In the genomic region with DNA sequence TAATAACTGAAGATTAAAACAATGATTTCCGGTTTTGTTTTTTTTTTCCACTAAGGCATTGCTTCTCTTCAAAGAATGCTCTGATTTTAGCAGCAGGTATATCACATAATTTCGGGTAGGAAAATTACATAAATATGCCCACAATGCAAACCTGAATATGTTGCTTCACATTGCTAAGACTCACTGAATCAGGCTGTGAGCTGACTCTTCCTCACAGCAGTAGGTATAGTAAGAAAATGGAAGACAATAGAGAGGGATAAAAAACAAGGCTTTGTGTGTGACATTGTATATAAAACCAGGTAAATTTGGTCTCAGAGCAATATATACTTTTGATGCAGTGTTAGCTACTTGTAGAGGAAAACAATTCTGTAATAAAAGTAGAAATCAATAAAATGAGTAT, we compare ENCODE assay signal across 1 cellular context.
TF ChIP-seq lines count a peak whose summit lies in the region.

No MANE protein-coding gene starts in this region.

TF ChIP-seq in GM23338, 12 proteins besides CTCF, POLR2A, EP300 and RAD21 (continued from another document):
- TF ChIP-seq, protein P1, sequence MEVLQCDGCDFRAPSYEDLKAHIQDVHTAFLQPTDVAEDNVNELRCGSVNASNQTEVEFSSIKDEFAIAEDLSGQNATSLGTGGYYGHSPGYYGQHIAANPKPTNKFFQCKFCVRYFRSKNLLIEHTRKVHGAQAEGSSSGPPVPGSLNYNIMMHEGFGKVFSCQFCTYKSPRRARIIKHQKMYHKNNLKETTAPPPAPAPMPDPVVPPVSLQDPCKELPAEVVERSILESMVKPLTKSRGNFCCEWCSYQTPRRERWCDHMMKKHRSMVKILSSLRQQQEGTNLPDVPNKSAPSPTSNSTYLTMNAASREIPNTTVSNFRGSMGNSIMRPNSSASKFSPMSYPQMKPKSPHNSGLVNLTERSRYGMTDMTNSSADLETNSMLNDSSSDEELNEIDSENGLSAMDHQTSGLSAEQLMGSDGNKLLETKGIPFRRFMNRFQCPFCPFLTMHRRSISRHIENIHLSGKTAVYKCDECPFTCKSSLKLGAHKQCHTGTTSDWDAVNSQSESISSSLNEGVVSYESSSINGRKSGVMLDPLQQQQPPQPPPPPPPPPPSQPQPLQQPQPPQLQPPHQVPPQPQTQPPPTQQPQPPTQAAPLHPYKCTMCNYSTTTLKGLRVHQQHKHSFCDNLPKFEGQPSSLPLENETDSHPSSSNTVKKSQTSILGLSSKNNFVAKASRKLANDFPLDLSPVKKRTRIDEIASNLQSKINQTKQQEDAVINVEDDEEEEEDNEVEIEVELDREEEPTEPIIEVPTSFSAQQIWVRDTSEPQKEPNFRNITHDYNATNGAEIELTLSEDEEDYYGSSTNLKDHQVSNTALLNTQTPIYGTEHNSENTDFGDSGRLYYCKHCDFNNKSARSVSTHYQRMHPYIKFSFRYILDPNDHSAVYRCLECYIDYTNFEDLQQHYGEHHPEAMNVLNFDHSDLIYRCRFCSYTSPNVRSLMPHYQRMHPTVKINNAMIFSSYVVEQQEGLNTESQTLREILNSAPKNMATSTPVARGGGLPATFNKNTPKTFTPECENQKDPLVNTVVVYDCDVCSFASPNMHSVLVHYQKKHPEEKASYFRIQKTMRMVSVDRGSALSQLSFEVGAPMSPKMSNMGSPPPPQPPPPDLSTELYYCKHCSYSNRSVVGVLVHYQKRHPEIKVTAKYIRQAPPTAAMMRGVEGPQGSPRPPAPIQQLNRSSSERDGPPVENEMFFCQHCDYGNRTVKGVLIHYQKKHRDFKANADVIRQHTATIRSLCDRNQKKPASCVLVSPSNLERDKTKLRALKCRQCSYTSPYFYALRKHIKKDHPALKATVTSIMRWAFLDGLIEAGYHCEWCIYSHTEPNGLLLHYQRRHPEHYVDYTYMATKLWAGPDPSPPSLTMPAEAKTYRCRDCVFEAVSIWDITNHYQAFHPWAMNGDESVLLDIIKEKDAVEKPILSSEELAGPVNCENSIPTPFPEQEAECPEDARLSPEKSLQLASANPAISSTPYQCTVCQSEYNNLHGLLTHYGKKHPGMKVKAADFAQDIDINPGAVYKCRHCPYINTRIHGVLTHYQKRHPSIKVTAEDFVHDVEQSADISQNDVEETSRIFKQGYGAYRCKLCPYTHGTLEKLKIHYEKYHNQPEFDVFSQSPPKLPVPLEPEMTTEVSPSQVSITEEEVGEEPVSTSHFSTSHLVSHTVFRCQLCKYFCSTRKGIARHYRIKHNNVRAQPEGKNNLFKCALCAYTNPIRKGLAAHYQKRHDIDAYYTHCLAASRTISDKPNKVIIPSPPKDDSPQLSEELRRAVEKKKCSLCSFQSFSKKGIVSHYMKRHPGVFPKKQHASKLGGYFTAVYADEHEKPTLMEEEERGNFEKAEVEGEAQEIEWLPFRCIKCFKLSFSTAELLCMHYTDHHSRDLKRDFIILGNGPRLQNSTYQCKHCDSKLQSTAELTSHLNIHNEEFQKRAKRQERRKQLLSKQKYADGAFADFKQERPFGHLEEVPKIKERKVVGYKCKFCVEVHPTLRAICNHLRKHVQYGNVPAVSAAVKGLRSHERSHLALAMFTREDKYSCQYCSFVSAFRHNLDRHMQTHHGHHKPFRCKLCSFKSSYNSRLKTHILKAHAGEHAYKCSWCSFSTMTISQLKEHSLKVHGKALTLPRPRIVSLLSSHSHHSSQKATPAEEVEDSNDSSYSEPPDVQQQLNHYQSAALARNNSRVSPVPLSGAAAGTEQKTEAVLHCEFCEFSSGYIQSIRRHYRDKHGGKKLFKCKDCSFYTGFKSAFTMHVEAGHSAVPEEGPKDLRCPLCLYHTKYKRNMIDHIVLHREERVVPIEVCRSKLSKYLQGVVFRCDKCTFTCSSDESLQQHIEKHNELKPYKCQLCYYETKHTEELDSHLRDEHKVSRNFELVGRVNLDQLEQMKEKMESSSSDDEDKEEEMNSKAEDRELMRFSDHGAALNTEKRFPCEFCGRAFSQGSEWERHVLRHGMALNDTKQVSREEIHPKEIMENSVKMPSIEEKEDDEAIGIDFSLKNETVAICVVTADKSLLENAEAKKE (CRISPR knock-in tag; IDR thresholded peaks at IDR 0.05) = no peak
- TF ChIP-seq JUNB (IDR thresholded peaks at IDR 0.05; ENCODE audit: unreplicated experiment) (no peak), POLR2AphosphoS5 (IDR thresholded peaks at IDR 0.05; ENCODE audit: low read depth) (no peak), CREB1 (CRISPR knock-in tag; IDR thresholded peaks at IDR 0.05; ENCODE audit: low read depth) (no peak), EZH2 (IDR thresholded peaks at IDR 0.05; ENCODE audit: low read depth, unreplicated experiment) (no peak), NANOG (IDR thresholded peaks at IDR 0.05; ENCODE audit: borderline replicate concordance) (no peak), ZNF331 (CRISPR knock-in tag; IDR thresholded peaks at IDR 0.05; ENCODE audit: low read depth) (no peak), ZNF114 (CRISPR knock-in tag; IDR thresholded peaks at IDR 0.05) (no peak), EZH2phosphoT487 (IDR thresholded peaks at IDR 0.05; ENCODE audit: unreplicated experiment) (no peak)
- TF ChIP-seq, protein P2, sequence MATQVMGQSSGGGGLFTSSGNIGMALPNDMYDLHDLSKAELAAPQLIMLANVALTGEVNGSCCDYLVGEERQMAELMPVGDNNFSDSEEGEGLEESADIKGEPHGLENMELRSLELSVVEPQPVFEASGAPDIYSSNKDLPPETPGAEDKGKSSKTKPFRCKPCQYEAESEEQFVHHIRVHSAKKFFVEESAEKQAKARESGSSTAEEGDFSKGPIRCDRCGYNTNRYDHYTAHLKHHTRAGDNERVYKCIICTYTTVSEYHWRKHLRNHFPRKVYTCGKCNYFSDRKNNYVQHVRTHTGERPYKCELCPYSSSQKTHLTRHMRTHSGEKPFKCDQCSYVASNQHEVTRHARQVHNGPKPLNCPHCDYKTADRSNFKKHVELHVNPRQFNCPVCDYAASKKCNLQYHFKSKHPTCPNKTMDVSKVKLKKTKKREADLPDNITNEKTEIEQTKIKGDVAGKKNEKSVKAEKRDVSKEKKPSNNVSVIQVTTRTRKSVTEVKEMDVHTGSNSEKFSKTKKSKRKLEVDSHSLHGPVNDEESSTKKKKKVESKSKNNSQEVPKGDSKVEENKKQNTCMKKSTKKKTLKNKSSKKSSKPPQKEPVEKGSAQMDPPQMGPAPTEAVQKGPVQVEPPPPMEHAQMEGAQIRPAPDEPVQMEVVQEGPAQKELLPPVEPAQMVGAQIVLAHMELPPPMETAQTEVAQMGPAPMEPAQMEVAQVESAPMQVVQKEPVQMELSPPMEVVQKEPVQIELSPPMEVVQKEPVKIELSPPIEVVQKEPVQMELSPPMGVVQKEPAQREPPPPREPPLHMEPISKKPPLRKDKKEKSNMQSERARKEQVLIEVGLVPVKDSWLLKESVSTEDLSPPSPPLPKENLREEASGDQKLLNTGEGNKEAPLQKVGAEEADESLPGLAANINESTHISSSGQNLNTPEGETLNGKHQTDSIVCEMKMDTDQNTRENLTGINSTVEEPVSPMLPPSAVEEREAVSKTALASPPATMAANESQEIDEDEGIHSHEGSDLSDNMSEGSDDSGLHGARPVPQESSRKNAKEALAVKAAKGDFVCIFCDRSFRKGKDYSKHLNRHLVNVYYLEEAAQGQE (IDR thresholded peaks at IDR 0.05; ENCODE audit: unreplicated experiment) = no peak
- TF ChIP-seq, protein P3, sequence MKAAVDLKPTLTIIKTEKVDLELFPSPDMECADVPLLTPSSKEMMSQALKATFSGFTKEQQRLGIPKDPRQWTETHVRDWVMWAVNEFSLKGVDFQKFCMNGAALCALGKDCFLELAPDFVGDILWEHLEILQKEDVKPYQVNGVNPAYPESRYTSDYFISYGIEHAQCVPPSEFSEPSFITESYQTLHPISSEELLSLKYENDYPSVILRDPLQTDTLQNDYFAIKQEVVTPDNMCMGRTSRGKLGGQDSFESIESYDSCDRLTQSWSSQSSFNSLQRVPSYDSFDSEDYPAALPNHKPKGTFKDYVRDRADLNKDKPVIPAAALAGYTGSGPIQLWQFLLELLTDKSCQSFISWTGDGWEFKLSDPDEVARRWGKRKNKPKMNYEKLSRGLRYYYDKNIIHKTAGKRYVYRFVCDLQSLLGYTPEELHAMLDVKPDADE (IDR thresholded peaks at IDR 0.05) = no peak
